ENCODE assay signal across 17 cellular contexts in the genomic region with DNA sequence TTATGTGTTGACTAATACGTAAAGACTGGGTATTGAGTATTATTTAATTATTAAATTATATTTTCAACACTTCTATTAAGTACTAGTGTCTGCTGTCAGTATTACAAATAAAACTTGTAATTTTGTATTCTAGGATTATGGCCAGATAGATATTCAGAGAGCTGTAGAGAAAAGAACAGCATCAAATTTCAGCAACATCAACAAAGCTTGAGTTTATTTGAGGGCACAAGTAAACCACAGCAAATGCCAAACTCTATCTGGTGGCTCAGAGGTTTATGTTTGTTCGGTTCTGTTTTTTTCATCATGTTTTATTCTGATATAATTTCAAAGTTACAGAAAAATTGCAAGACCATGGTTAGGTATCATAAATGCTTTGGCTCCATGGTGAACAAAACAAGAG.
DNase-seq lines count a peak whose midpoint lies in the region; FAIRE-seq and TF ChIP-seq lines count a peak whose summit lies in the region.
"Had no signal": no experiment of that assay in that cellular context is flagged by ENCODE, and none has a peak within 500 bp of the region (broad histone marks: within the 10 kb centered on the region; RNA-seq: fewer than 3 reads in every experiment).

No MANE protein-coding gene starts in this region.

- intact Hi-C loops in activated CD4-positive, alpha-beta memory T cell treated with anti-CD3 and anti-CD28 coated beads for 36 hours (cut with micrococcal nuclease) = no loop called here

- CTCF ChIA-PET in activated CD4-positive, alpha-beta memory T cell treated with anti-CD3 and anti-CD28 coated beads for 36 hours (lab: Charles Lee) = no interaction called here

- no peak overlapping the region for H3K27ac Mint-ChIP-seq in activated CD4-positive, alpha-beta memory T cell treated with anti-CD3 and anti-CD28 coated beads for 36 hours
- H3K27ac Mint-ChIP-seq: CD4-positive, alpha-beta memory T cell; HFFc6 had no signal

- H3K36me3 Mint-ChIP-seq in activated CD4-positive, alpha-beta memory T cell treated with anti-CD3 and anti-CD28 coated beads for 36 hours = peaks cover 2% of the 10 kb centered on the region
- H3K36me3 Mint-ChIP-seq: CD4-positive, alpha-beta memory T cell had no signal

- no peak for FAIRE-seq in H54 (lab: Jason Lieb, UNC)
- FAIRE-seq: GM12891, GM18507, H1 had no signal

- no peaks in the 10 kb centered on the region for H3K4me1 Mint-ChIP-seq in activated CD4-positive, alpha-beta memory T cell treated with anti-CD3 and anti-CD28 coated beads for 36 hours (ENCODE audit: low read depth)
- H3K4me1 Mint-ChIP-seq: CD4-positive, alpha-beta memory T cell had no signal

- peak; percentile 35 for DNase-seq in H4 (ENCODE audit: low spot score)
- DNase-seq in LHCN-M2 (ENCODE audit: low read depth) = peak; percentile 8
- peak; percentile 29 for DNase-seq in brain pericyte (ENCODE audit: low read depth, low spot score)
- DNase-seq in fibroblast of peridontal ligament (ENCODE audit: extremely low read depth) = peak; percentile 37
- DNase-seq in activated CD4-positive, alpha-beta memory T cell treated with anti-CD3 and anti-CD28 coated beads for 36 hours = no peak
- no peak for DNase-seq in H54 (ENCODE audit: insufficient read length, low spot score)
- DNase-seq in Kasumi-1 (lab: John Stamatoyannopoulos, UW) = no peak
- DNase-seq: C1 segment of cervical spinal cord; Calu3; CD4-positive, alpha-beta memory T cell; COR-L47; DMS79 treated with DMSO at 0.1 percent for 48 hours; GF-D8; HFFc6 had no signal

- POLR2A ChIA-PET in activated CD4-positive, alpha-beta memory T cell treated with anti-CD3 and anti-CD28 coated beads for 36 hours (lab: Charles Lee) = no interaction called here

- no peak overlapping the region for H3K4me3 Mint-ChIP-seq in activated CD4-positive, alpha-beta memory T cell treated with anti-CD3 and anti-CD28 coated beads for 36 hours
- H3K4me3 Mint-ChIP-seq: CD4-positive, alpha-beta memory T cell; HFFc6 had no signal

- H3K27me3 Mint-ChIP-seq in activated CD4-positive, alpha-beta memory T cell treated with anti-CD3 and anti-CD28 coated beads for 36 hours = no peaks in the 10 kb centered on the region
- H3K27me3 Mint-ChIP-seq: CD4-positive, alpha-beta memory T cell had no signal

- peaks cover 5% of the 10 kb centered on the region for H3K9me3 Mint-ChIP-seq in activated CD4-positive, alpha-beta memory T cell treated with anti-CD3 and anti-CD28 coated beads for 36 hours

- TF ChIP-seq POLR2A in H54 (IDR thresholded peaks at IDR 0.05; ENCODE audit: low read depth, low read length) = no peak

Comparison
In these comparisons a context has a peak if more than half of its experiments do, and no peak if none do; other contexts are left out.
1. DNase-seq: peak in H4 (single experiment), LHCN-M2 (single experiment), brain pericyte (single experiment) and fibroblast of peridontal ligament (single experiment); none in activated CD4-positive, alpha-beta memory T cell treated with anti-CD3 and anti-CD28 coated beads for 36 hours (single experiment), H54 (single experiment) and Kasumi-1 (0 of 2).